In the genomic region with DNA sequence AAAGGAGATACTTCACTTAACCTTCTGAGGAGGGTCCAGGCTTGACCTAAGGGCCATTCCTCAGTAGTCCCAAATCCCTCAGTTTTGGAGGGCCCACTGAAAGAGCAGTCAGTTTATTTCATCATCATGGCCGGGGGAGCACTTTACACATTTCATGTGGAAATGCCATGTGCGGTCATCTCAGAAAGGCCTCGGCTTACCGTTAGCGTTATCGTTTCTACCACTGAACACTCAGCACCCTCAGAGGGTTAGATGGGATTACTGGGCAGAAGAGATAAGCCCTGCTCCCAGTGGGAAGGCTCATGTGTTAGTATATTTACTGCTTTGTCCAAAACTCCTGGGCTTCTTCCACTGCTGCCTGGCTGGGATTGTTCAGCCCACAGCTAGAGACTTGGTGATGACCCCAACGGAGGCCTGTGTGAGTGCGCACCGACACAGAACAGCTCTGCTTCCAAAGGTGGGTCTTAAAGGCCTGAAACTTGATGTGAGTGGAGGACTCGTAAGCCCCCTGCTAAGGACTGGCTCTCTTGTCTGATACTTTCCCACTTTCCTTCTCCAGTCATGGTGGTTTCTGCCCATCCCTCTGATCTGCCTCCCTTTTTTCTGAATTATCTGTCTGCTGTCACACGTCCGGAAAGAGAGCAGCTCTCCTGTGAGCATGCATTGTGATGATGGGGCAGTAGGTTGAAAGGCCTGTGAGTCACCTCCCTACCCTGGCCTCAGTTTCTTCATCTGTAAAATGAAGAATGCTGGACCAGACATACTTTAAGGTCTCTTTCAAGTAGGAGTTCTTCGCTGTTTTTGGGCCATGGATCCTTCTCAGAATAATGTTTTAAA, we compare ENCODE assay signal across 14 cellular contexts.
"Had no signal": no experiment of that assay in that cellular context is flagged by ENCODE, and none has a peak within 500 bp of the region (broad histone marks: within the 10 kb centered on the region; RNA-seq: fewer than 3 reads in every experiment).

No MANE protein-coding gene starts in this region.

- H3K27ac ChIP-seq: adrenal gland, body of pancreas, breast epithelium, Peyer's patch, SJSA1 had no signal

- H3K9me3 ChIP-seq: adrenal gland, body of pancreas, breast epithelium, Peyer's patch, SJSA1, SK-N-SH had no signal

- H3K4me3 ChIP-seq: adrenal gland, body of pancreas, breast epithelium, Peyer's patch, SJSA1 had no signal

- FAIRE-seq: astrocyte had no signal

- H3K36me3 ChIP-seq: adrenal gland, breast epithelium, Peyer's patch, SJSA1 had no signal

- H3K4me1 ChIP-seq: adrenal gland, body of pancreas, breast epithelium, Peyer's patch, SJSA1 had no signal

- H3K4me2 ChIP-seq: SK-N-SH had no signal

- ATAC-seq: activated CD8-positive, alpha-beta T cell treated with anti-CD3 and anti-CD28 coated beads for 36 hours; activated T-cell treated with anti-CD3 and anti-CD28 coated beads, Interleukin-2, amount 50 U/mL, for 72 hours; activated T-helper 17 cell treated with anti-CD3 and anti-CD28 coated beads, Interleukin-2, amount 50 U/mL, for 72 hours had no signal

- H3K27me3 ChIP-seq: adrenal gland, body of pancreas, breast epithelium, Peyer's patch had no signal

- H3K9me2 ChIP-seq: SK-N-SH had no signal

- DNase-seq: activated CD4-positive, alpha-beta T cell treated with anti-CD3 and anti-CD28 coated beads, Interleukin-2, amount 50 U/mL, for 4 hours; activated gamma-delta T cell; activated T-cell treated with anti-CD3 and anti-CD28 coated beads, Interleukin-2, amount 50 U/mL, for 1 hour; SHP77 treated with DMSO at 0.1 percent for 48 hours had no signal

- H3K9ac ChIP-seq: SK-N-SH had no signal
